ENCODE assay signal across 1 cellular context in genomic region chr3:177746259-177747021, GRCh38.
TF ChIP-seq lines count a peak whose summit lies in the region.

No MANE protein-coding gene starts in this region.

TF ChIP-seq in SK-N-SH, 30 proteins besides CTCF, POLR2A, EP300 and RAD21 (continued from another document):
- TF ChIP-seq ZBTB33 (IDR thresholded peaks at IDR 0.05; ENCODE audit: borderline replicate concordance, low read depth) (no peak), PBX3 (IDR thresholded peaks at IDR 0.05) (peak; percentile 87), FOXJ3 (CRISPR knock-in tag; IDR thresholded peaks at IDR 0.05) (no peak)
